10 cellular contexts compared by ENCODE assay signal in the genomic region with DNA sequence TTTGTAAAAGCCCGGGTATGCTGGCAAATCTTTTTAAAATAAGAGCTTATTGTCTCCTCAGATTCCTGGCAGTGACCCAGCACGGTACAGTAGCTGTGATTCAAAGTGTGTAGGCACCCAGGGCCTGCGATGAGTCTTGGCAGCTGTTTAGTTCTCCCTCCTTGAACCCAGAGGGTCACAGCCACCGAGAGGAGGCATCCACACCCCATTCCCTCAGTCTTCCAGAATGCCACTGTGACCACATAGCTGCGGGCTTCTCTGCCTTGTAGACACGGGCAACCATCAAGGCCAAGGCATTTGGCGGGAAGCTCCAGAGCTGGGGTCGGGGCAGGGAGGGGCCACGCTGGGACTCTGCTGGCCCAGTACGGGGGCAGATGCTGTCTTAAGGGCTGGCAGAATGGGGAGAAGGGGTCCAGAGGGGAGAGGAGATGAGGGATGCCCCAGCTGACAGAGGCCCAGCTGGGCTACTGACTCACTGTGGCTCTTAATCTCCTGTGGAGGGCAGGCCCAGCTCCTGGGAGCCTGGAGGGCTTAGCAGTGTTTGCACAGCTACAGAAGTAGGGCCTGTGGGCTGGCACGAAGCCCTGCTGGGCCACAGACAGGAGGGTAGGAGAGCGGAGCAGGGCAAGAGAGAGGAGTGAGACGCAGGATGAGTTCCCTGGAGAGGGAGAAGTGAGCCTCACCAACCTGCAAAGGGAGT.
DNase-seq lines count a peak whose midpoint lies in the region; ATAC-seq and TF ChIP-seq lines count a peak whose summit lies in the region.
"Had no signal": no experiment of that assay in that cellular context is flagged by ENCODE, and none has a peak within 500 bp of the region (broad histone marks: within the 10 kb centered on the region; RNA-seq: fewer than 3 reads in every experiment).

No MANE protein-coding gene starts in this region.

- intact Hi-C loops in left ventricle myocardium superior (cut with micrococcal nuclease), result no loop called here

- in situ Hi-C loops in astrocyte of the cerebellum (cut with HindIII; ENCODE audit: low sequenced_read_pairs), result no loop called here

- no peak for TF ChIP-seq CTCF in astrocyte of the cerebellum (IDR thresholded peaks at IDR 0.05; ENCODE audit: low read depth, low read length, missing control alignments)

- no peak overlapping the region for H3K4me3 ChIP-seq in astrocyte of the cerebellum (ENCODE audit: low read depth, low read length)

- ATAC-seq in HG03457 (IDR thresholded peaks at IDR 0.05; ENCODE audit: unreplicated experiment) (no peak), left ventricle myocardium superior (no peak)

- DNase-seq in D341Med (ENCODE audit: low spot score) (peak; percentile 81), NCI-H1694 treated with DMSO at 0.1 percent for 48 hours (lab: John Stamatoyannopoulos, UW) (peak; percentile 48), astrocyte of the cerebellum (ENCODE audit: low read depth) (peak; percentile 83), myocyte (ENCODE audit: low read depth) (peak; percentile 99), NK-92 (lab: John Stamatoyannopoulos, UW; ENCODE audit: unreplicated experiment) (no peak), Kasumi-1 (lab: John Stamatoyannopoulos, UW) (no peak), left ventricle myocardium superior (no peak)
- DNase-seq: GF-D8; stimulated activated CD4-positive, alpha-beta T cell treated with anti-CD3 and anti-CD28 coated beads, Interleukin-4, amount 100 ng/mL, for 24 hours had no signal

Comparison
In these comparisons a context has a peak if more than half of its experiments do, and no peak if none do; other contexts are left out.
1. DNase-seq: peak in D341Med (single experiment), NCI-H1694 treated with DMSO at 0.1 percent for 48 hours (single experiment), astrocyte of the cerebellum (single experiment) and myocyte (single experiment); none in NK-92 (single experiment), Kasumi-1 (0 of 2) and left ventricle myocardium superior (single experiment).